In genomic region chr12:104958009-104958945, GRCh38 we compare ENCODE assay signal across 8 cellular contexts. TPM values are rescaled to one million over a fixed set of nuclear protein-coding genes. Genes with fewer than 3 reads are reported as not detected.
DNase-seq lines count a peak whose midpoint lies in the region; ATAC-seq and TF ChIP-seq lines count a peak whose summit lies in the region.

TSS of gene SLC41A2 (minus strand) at chr12:104958290. CDS start at chr12:104928527, 29,763 bp downstream.

- H3K9me3 Mint-ChIP-seq in Caco-2 (ENCODE audit: unreplicated experiment): no peaks in the 10 kb centered on the region

- H3K27ac Mint-ChIP-seq in Caco-2 (ENCODE audit: unreplicated experiment): peak within 1 kb of the TSS; percentile 94

- intact Hi-C loops in Caco-2 (cut with micrococcal nuclease; ENCODE audit: unreplicated experiment): loop anchor here (1.0 to 10.0 kb wide), 3 partner anchors 28 to 283 kb away; partner anchors contain the start of gene NOPCHAP1

- H4K20me1 ChIP-seq in OCI-LY1 (ENCODE audit: insufficient read depth, low read length): no peaks in the 10 kb centered on the region

- peaks cover 8% of the 10 kb centered on the region for H3K36me3 Mint-ChIP-seq in Caco-2 (ENCODE audit: insufficient read depth, unreplicated experiment)

- peak within 1 kb of the TSS; percentile 59 for H3K27ac ChIP-seq in OCI-LY1 (ENCODE audit: low read depth, low read length, poor library complexity, severe bottlenecking)
- H3K27ac ChIP-seq in esophagus (ENCODE audit: low read depth in 2 of 2, low read length in 1 of 2): peak within 1 kb of the TSS; percentile 66 to 81
- peak within 1 kb of the TSS; percentile 59 for H3K27ac ChIP-seq in muscle layer of colon (ENCODE audit: low read depth, low read length)

- no peaks in the 10 kb centered on the region for H3K27me3 Mint-ChIP-seq in Caco-2 (ENCODE audit: insufficient read depth, unreplicated experiment)

- ATAC-seq in GM19397 (IDR thresholded peaks at IDR 0.05; ENCODE audit: unreplicated experiment): peak; percentile 84
- ATAC-seq in HG03565 (IDR thresholded peaks at IDR 0.05; ENCODE audit: unreplicated experiment): peak; percentile 55

- TSS peak; percentile 88 for BruUV-seq in Caco-2 (replicated peaks; lab: Mats Ljungman, UMichigan)

- H3K4me3 ChIP-seq in Caco-2 (ENCODE audit: low read depth, low read length) (peak within 1 kb of the TSS; percentile 94), OCI-LY1 (ENCODE audit: low read depth, low read length, poor library complexity, severe bottlenecking) (peak within 1 kb of the TSS; percentile 83), esophagus (ENCODE audit: low read depth in 1 of 2, low read length in 2 of 2) (peak within 1 kb of the TSS; percentile 59 to 69), muscle layer of colon (ENCODE audit: low read depth in 1 of 2, low read length in 2 of 2) (peak within 1 kb of the TSS; percentile 74 to 77)

- no peaks in the 10 kb centered on the region for H3F3A ChIP-seq in OCI-LY1 (ENCODE audit: insufficient read depth, low read length)

- peak within 1 kb of the TSS; percentile 88 for H3K4me2 ChIP-seq in OCI-LY1 (ENCODE audit: low read length)

- CTCF ChIA-PET in Caco-2 (lab: Charles Lee): interaction anchor here (0.6 to 1.2 kb wide), 2 partner anchors 577 to 1268 kb away, joined by 3 to 4 read pairs; no protein-coding TSS in a partner anchor

- H2AFZ ChIP-seq in OCI-LY1 (ENCODE audit: low read length): no peak within 1 kb of the TSS

- H3K27me3 ChIP-seq in Caco-2 (replicated peaks; ENCODE audit: control insufficient read depth, insufficient read depth, low read length) (no peaks in the 10 kb centered on the region), OCI-LY1 (ENCODE audit: insufficient read depth, low read length) (no peaks in the 10 kb centered on the region), esophagus (ENCODE audit: control insufficient read depth in 1 of 2, insufficient read depth in 2 of 2, low read length in 2 of 2) (no peaks in the 10 kb centered on the region), muscle layer of colon (ENCODE audit: control insufficient read depth in 1 of 2, insufficient read depth in 2 of 2, low read length in 2 of 2) (no peaks in the 10 kb centered on the region)

- H3K9ac ChIP-seq in OCI-LY1 (ENCODE audit: low read length): peak within 1 kb of the TSS; percentile 77
- peak within 1 kb of the TSS; percentile 11 for H3K9ac ChIP-seq in muscle layer of colon (ENCODE audit: low read length)

- peak within 1 kb of the TSS; percentile 94 for H3K4me3 Mint-ChIP-seq in Caco-2 (ENCODE audit: unreplicated experiment)

- 0 to 1% methylated on average over 54 to 87 of the region's 87 CpGs for WGBS in esophagus, 2 donors

- no peaks in the 10 kb centered on the region for H3K9me3 ChIP-seq in Caco-2
- no peaks in the 10 kb centered on the region for H3K9me3 ChIP-seq in OCI-LY1 (ENCODE audit: low read length)
- no peaks in the 10 kb centered on the region for H3K9me3 ChIP-seq in esophagus (ENCODE audit: control insufficient read depth in 2 of 2, insufficient read depth in 1 of 2, low read depth in 1 of 2, low read length in 1 of 2)
- H3K9me3 ChIP-seq in muscle layer of colon (ENCODE audit: low read length): no peaks in the 10 kb centered on the region

- H3K36me3 ChIP-seq in Caco-2 (ENCODE audit: control insufficient read depth, insufficient read depth, low read length) (no peaks in the 10 kb centered on the region), OCI-LY1 (ENCODE audit: insufficient read depth, low read length) (no peaks in the 10 kb centered on the region), esophagus (ENCODE audit: control insufficient read depth in 2 of 2, insufficient read depth in 2 of 2, low read length in 1 of 2) (no peaks in the 10 kb centered on the region), muscle layer of colon (ENCODE audit: insufficient read depth, low read length) (no peaks in the 10 kb centered on the region)

- H3K4me1 Mint-ChIP-seq in Caco-2 (ENCODE audit: low read depth, unreplicated experiment): peaks cover 20% of the 10 kb centered on the region

- no peaks in the 10 kb centered on the region for H3K9me2 ChIP-seq in OCI-LY1 (ENCODE audit: low read depth, low read length)

- POLR2A ChIA-PET in Caco-2 (lab: Charles Lee): no interaction called here

- TF ChIP-seq CTCF in Caco-2 (IDR thresholded peaks at IDR 0.05; ENCODE audit: insufficient read depth in 1 of 2, low read depth in 1 of 2, low read length in 1 of 2, severe bottlenecking in 1 of 2, unreplicated experiment in 1 of 2) (peak in 1 of 2 experiments; percentile 10), OCI-LY1 (IDR thresholded peaks at IDR 0.05; ENCODE audit: low read length) (peak; percentile 36; the same call in 1 of the 2 replicates)

- H3K4me1 ChIP-seq in Caco-2: peaks cover 28% of the 10 kb centered on the region
- peaks cover 16% of the 10 kb centered on the region for H3K4me1 ChIP-seq in OCI-LY1 (ENCODE audit: insufficient read depth, low read length, severe bottlenecking)
- H3K4me1 ChIP-seq in esophagus (ENCODE audit: control insufficient read depth in 2 of 2, insufficient read depth in 2 of 2, low read length in 1 of 2): peaks cover 2 to 5% of the 10 kb centered on the region in 2 donors
- peaks cover 14% of the 10 kb centered on the region for H3K4me1 ChIP-seq in muscle layer of colon (ENCODE audit: insufficient read depth, low read length)

- peak; percentile 77 to 89 for DNase-seq in Caco-2
- DNase-seq in activated T-cell treated with anti-CD3 and anti-CD28 coated beads for 48 hours (ENCODE audit: low read depth): peak; percentile 78
- peak; percentile 47 to 50 for DNase-seq in stimulated activated CD8-positive, alpha-beta memory T cell treated with anti-CD3 and anti-CD28 coated beads, Interleukin-7, amount 100 ng/mL, for 1 hour (ENCODE audit: low read depth in 2 of 2)

- H3K79me2 ChIP-seq in OCI-LY1 (ENCODE audit: insufficient read depth, low read length): no peaks in the 10 kb centered on the region

RNA-seq across cellular contexts. Expression of gene SLC41A2, which starts in this region (rescaled TPM):
- 21.6 and 24.9 TPM in 2 replicates for total RNA-seq in Caco-2 (2022)
- under 1 TPM; 0.22 to 0.47 TPM for polyA plus RNA-seq in esophagus

Comparison
In these comparisons a context has a peak if more than half of its experiments do, and no peak if none do; other contexts are left out.
1. Peak in every context shown above with its lines: DNase-seq, ATAC-seq, H3K4me3 ChIP-seq and H3K27ac ChIP-seq.